24 cellular contexts compared by ENCODE assay signal in the genomic region with DNA sequence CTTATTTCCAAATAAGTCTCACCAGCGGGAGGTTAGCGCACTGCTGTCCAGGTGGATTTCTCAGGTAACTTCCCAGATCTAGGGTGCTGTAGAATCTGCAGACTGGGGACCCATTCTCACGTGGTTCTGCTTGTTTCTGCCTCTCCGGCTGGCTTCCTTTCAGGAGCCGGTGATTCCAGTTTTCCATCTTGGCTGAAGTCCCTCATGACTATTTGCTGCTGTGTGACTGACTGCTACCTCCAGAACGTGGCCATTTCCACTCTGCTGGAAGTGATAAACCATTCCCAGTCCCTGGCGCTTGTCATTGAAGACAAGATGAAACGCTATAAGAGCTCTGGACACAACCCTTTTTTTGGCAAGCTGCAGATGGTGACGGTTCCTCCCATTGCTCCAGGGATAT.
DNase-seq lines count a peak whose midpoint lies in the region; ATAC-seq and TF ChIP-seq lines count a peak whose summit lies in the region.
"Had no signal": no experiment of that assay in that cellular context is flagged by ENCODE, and none has a peak within 500 bp of the region (broad histone marks: within the 10 kb centered on the region; RNA-seq: fewer than 3 reads in every experiment).

No MANE protein-coding gene starts in this region.

- peaks cover 7% of the 10 kb centered on the region for H3K36me3 Mint-ChIP-seq in MCF 10A (ENCODE audit: insufficient read depth, unreplicated experiment)
- peaks cover 4% of the 10 kb centered on the region for H3K36me3 Mint-ChIP-seq in mesothelial cell of epicardium
- no peaks in the 10 kb centered on the region for H3K36me3 Mint-ChIP-seq in WTC11

- H3K4me1 ChIP-seq in breast epithelium (peaks cover 0 to 6% of the 10 kb centered on the region in 2 donors), left ventricle myocardium inferior (peaks cover 33% of the 10 kb centered on the region), spleen (peaks cover 3 to 36% (median 17%) of the 10 kb centered on the region in 6 donors), lower lobe of right lung (peaks cover 16% of the 10 kb centered on the region)

- no peak for ATAC-seq in WTC11
- ATAC-seq in lower lobe of right lung, result no peak
- ATAC-seq: CD8-positive, alpha-beta T cell had no signal

- no peak overlapping the region for H3K4me3 Mint-ChIP-seq in MCF 10A (ENCODE audit: unreplicated experiment)
- no peak overlapping the region for H3K4me3 Mint-ChIP-seq in mesothelial cell of epicardium
- no peak overlapping the region for H3K4me3 Mint-ChIP-seq in WTC11
- H3K4me3 Mint-ChIP-seq: CD8-positive, alpha-beta T cell had no signal

- peaks cover 6% of the 10 kb centered on the region for H3K4me1 Mint-ChIP-seq in MCF 10A (ENCODE audit: insufficient read depth, unreplicated experiment)
- no peaks in the 10 kb centered on the region for H3K4me1 Mint-ChIP-seq in mesothelial cell of epicardium
- H3K4me1 Mint-ChIP-seq in WTC11, result peaks cover 4% of the 10 kb centered on the region

- intact Hi-C loops in breast epithelium (cut with DNase I; ENCODE audit: low total_unique reads) (no loop called here), MCF 10A (cut with micrococcal nuclease) (no loop called here), left ventricle myocardium inferior (cut with micrococcal nuclease) (no loop called here), spleen (cut with DNase I; ENCODE audit: low total_unique reads) (no loop called here), lower lobe of right lung (cut with DNase I) (no loop called here)

- 80 to 92% (median 89%) methylated on average over 9 of the region's 9 CpGs for WGBS in spleen, 5 donors

- H3K27me3 Mint-ChIP-seq in MCF 10A (ENCODE audit: insufficient read depth, unreplicated experiment) (no peaks in the 10 kb centered on the region), mesothelial cell of epicardium (ENCODE audit: low read depth) (no peaks in the 10 kb centered on the region), WTC11 (ENCODE audit: low read depth) (no peaks in the 10 kb centered on the region)

- H3K9me3 ChIP-seq in breast epithelium (no peaks in the 10 kb centered on the region), left ventricle myocardium inferior (replicated peaks) (no peaks in the 10 kb centered on the region), spleen (no peaks in the 10 kb centered on the region), lower lobe of right lung (no peaks in the 10 kb centered on the region)
- H3K9me3 ChIP-seq: BLaER1 had no signal

- H3K27me3 ChIP-seq in breast epithelium, result no peaks in the 10 kb centered on the region
- H3K27me3 ChIP-seq in left ventricle myocardium inferior (ENCODE audit: low read depth), result no peaks in the 10 kb centered on the region
- H3K27me3 ChIP-seq in spleen (replicated peaks in 1 of 7), result no peaks in the 10 kb centered on the region
- H3K27me3 ChIP-seq in lower lobe of right lung (ENCODE audit: low read depth), result no peaks in the 10 kb centered on the region
- H3K27me3 ChIP-seq: BLaER1 had no signal

- no peak for TF ChIP-seq POLR2A in breast epithelium (IDR thresholded peaks at IDR 0.05)
- TF ChIP-seq POLR2A in spleen (IDR thresholded peaks at IDR 0.05), result no peak

- H3K27ac Mint-ChIP-seq in MCF 10A (ENCODE audit: low read depth, unreplicated experiment) (no peak overlapping the region), mesothelial cell of epicardium (no peak overlapping the region), WTC11 (no peak overlapping the region)
- H3K27ac Mint-ChIP-seq: CD8-positive, alpha-beta T cell had no signal

- H3K9me3 Mint-ChIP-seq in MCF 10A (ENCODE audit: unreplicated experiment) (no peaks in the 10 kb centered on the region), mesothelial cell of epicardium (no peaks in the 10 kb centered on the region), WTC11 (no peaks in the 10 kb centered on the region)
- H3K9me3 Mint-ChIP-seq: CD8-positive, alpha-beta T cell had no signal

- H3K27ac ChIP-seq in breast epithelium (peak overlapping the region; percentile 38 to 48), left ventricle myocardium inferior (replicated peaks) (peak overlapping the region; percentile 66), spleen (peak overlapping the region in 1 of 8 donors; percentile 70), lower lobe of right lung (no peak overlapping the region)
- H3K27ac ChIP-seq: 22Rv1, BLaER1, PC-9 had no signal

- BruUV-seq in MCF 10A (replicated peaks; lab: Mats Ljungman, UMichigan), result no TSS peak

- TF ChIP-seq CTCF in breast epithelium (IDR thresholded peaks at IDR 0.05), result no peak
- no peak for TF ChIP-seq CTCF in MCF 10A (IDR thresholded peaks at IDR 0.05; ENCODE audit: unreplicated experiment)
- no peak for TF ChIP-seq CTCF in epithelial cell of esophagus (IDR thresholded peaks at IDR 0.05; ENCODE audit: insufficient read depth, low read depth, low read length, missing control alignments)
- no peak for TF ChIP-seq CTCF in left ventricle myocardium inferior (IDR thresholded peaks at IDR 0.05; ENCODE audit: borderline replicate concordance)
- no peak for TF ChIP-seq CTCF in spleen (IDR thresholded peaks at IDR 0.05 in 8 of 11, conservative IDR thresholded peaks at IDR 0.05 in 3 of 11)
- TF ChIP-seq CTCF in mesothelial cell of epicardium (IDR thresholded peaks at IDR 0.05; ENCODE audit: unreplicated experiment), result no peak
- TF ChIP-seq CTCF in WTC11 (IDR thresholded peaks at IDR 0.05), result no peak
- no peak for TF ChIP-seq CTCF in lower lobe of right lung (IDR thresholded peaks at IDR 0.05)

- DNase-seq in breast epithelium (ENCODE audit: low spot score in 2 of 2) (peak in 1 of 2 donors; percentile 34), MCF 10A (ENCODE audit: unreplicated experiment) (no peak), epithelial cell of esophagus (ENCODE audit: low read depth) (peak; percentile 32), left ventricle myocardium inferior (no peak), spleen (peak; percentile 8), mesothelial cell of epicardium (ENCODE audit: low spot score in 2 of 2, unreplicated experiment in 2 of 2) (no peak), WTC11 (ENCODE audit: low spot score) (no peak), lower lobe of right lung (no peak)
- DNase-seq: ACHN; CD8-positive, alpha-beta T cell; DND-41; H7; Kasumi-1; MM.1S; NCI-H1092; NCI-H1436 treated with DMSO at 0.1 percent for 48 hours; NCI-H1930; NCI-H2227 treated with DMSO at 0.1 percent for 48 hours; NCI-H510A treated with DMSO at 0.1 percent for 48 hours; NCI-H748 treated with DMSO at 0.1 percent for 48 hours; PC-9; RPMI8226 had no signal

- POLR2A ChIA-PET in MCF 10A (lab: Yijun Ruan, JAX) (interaction anchor here (1.0 kb wide), 1 partner anchor 23 kb away, joined by 3 read pairs; no protein-coding TSS in a partner anchor), WTC11 (lab: Charles Lee) (no interaction called here)

- H3K36me3 ChIP-seq in breast epithelium (no peaks in the 10 kb centered on the region), left ventricle myocardium inferior (peaks cover 44% of the 10 kb centered on the region), spleen (peaks cover 2 to 98% (median 53%) of the 10 kb centered on the region in 6 donors), lower lobe of right lung (peaks cover 48% of the 10 kb centered on the region)

- CTCF ChIA-PET in MCF 10A (lab: Yijun Ruan, JAX), result no interaction called here
- CTCF ChIA-PET in WTC11 (lab: Charles Lee), result no interaction called here

- H3K4me3 ChIP-seq in breast epithelium (no peak overlapping the region), epithelial cell of esophagus (ENCODE audit: low read length) (no peak overlapping the region), left ventricle myocardium inferior (no peak overlapping the region), spleen (no peak overlapping the region), lower lobe of right lung (no peak overlapping the region)
- H3K4me3 ChIP-seq: BLaER1, PC-9 had no signal

TF ChIP-seq in WTC11, 78 proteins besides CTCF, POLR2A, EP300 and RAD21:
- TF ChIP-seq TEAD4 (CRISPR knock-in tag; IDR thresholded peaks at IDR 0.05), result no peak
- TF ChIP-seq MXD4 (CRISPR knock-in tag; IDR thresholded peaks at IDR 0.05; ENCODE audit: borderline replicate concordance), result no peak
- TF ChIP-seq PRRX2 (CRISPR knock-in tag; IDR thresholded peaks at IDR 0.05), result no peak
- no peak for TF ChIP-seq ZNF232 (CRISPR knock-in tag; IDR thresholded peaks at IDR 0.05)

Comparison
In these comparisons a context has a peak if more than half of its experiments do, and no peak if none do; other contexts are left out.
1. DNase-seq: peak in epithelial cell of esophagus (single experiment) and spleen (single experiment); none in MCF 10A (single experiment), left ventricle myocardium inferior (single experiment), mesothelial cell of epicardium (0 of 2), WTC11 (single experiment) and lower lobe of right lung (single experiment).